20 cellular contexts compared by ENCODE assay signal in genomic region chr1:56481140-56481694, GRCh38.
"Had no signal": no experiment of that assay in that cellular context is flagged by ENCODE, and none has a peak within 500 bp of the region (broad histone marks: within the 10 kb centered on the region; RNA-seq: fewer than 3 reads in every experiment).

No MANE protein-coding gene starts in this region.

- H3K27ac Mint-ChIP-seq: immature natural killer cell, naive B cell, nephron, progenitor cell of endocrine pancreas, type B pancreatic cell had no signal

- H3K36me3 Mint-ChIP-seq: immature natural killer cell, type B pancreatic cell had no signal

- H3K4me2 ChIP-seq: smooth muscle cell had no signal

- ATAC-seq: foreskin keratinocyte, left cardiac atrium, lower lobe of right lung, pancreas, right cardiac atrium had no signal

- H3K4me1 ChIP-seq: foreskin keratinocyte, pancreas had no signal

- H3K4me1 Mint-ChIP-seq: immature natural killer cell had no signal

- H3K9me3 Mint-ChIP-seq: nephron, type B pancreatic cell had no signal

- H3K27ac ChIP-seq: foreskin keratinocyte, left ventricle myocardium inferior, lower lobe of right lung, pancreas had no signal

- H3K4me3 Mint-ChIP-seq: immature natural killer cell, naive B cell, nephron, type B pancreatic cell had no signal

- H3K9me3 ChIP-seq: left ventricle myocardium inferior, lower lobe of right lung, pancreas had no signal

- H3K27me3 ChIP-seq: pancreas had no signal

- H3K36me3 ChIP-seq: left ventricle myocardium inferior, lower lobe of right lung, pancreas had no signal

- DNase-seq: dermis blood vessel endothelial cell; erythroblast; foreskin keratinocyte; immature natural killer cell; kidney; left cardiac atrium; left ventricle myocardium inferior; lower lobe of right lung; mesenchymal stem cell; midbrain; naive B cell; occipital lobe; pancreas; right cardiac atrium; stimulated activated CD4-positive, alpha-beta T cell treated with anti-CD3 and anti-CD28 coated beads, Interleukin-2, amount 100 ng/mL, for 48 hours; stimulated activated naive CD4-positive, alpha-beta T cell treated with Interleukin-2 at 50 U/mL for 16 hours had no signal

- H3K4me3 ChIP-seq: left ventricle myocardium inferior, lower lobe of right lung, pancreas, smooth muscle cell had no signal
